9 cellular contexts compared by ENCODE assay signal in genomic region chr2:136065384-136065783, GRCh38. TPM values are rescaled to one million over a fixed set of nuclear protein-coding genes. Genes with fewer than 3 reads are reported as not detected.
DNase-seq lines count a peak whose midpoint lies in the region; ATAC-seq and TF ChIP-seq lines count a peak whose summit lies in the region.
"Had no signal": no experiment of that assay in that cellular context is flagged by ENCODE, and none has a peak within 500 bp of the region (broad histone marks: within the 10 kb centered on the region; RNA-seq: fewer than 3 reads in every experiment).

No MANE protein-coding gene starts in this region.

- H3K27me3 ChIP-seq in sigmoid colon: no peaks in the 10 kb centered on the region

- TF ChIP-seq POLR2A in sigmoid colon (IDR thresholded peaks at IDR 0.05): no peak

- WGBS in sigmoid colon, 2 donors: 25 to 30% methylated on average over 2 of the region's 2 CpGs

- H3K4me1 ChIP-seq in sigmoid colon: no peaks in the 10 kb centered on the region

- H3K4me3 ChIP-seq in GM08714 (ENCODE audit: low read length) (peak overlapping the region; percentile 26; the same call in 1 of the 2 replicates), fibroblast of the aortic adventitia (ENCODE audit: low read depth, low read length) (no peak overlapping the region), sigmoid colon (no peak overlapping the region)

- intact Hi-C loops in sigmoid colon (cut with DNase I) (no loop called here), sciatic nerve (cut with DNase I) (no loop called here)

- peak; percentile 2 for DNase-seq in fibroblast of the aortic adventitia (ENCODE audit: low read depth)
- DNase-seq in sigmoid colon: no peak
- DNase-seq in activated effector memory CD4-positive, alpha-beta T cell treated with anti-CD3 and anti-CD28 coated beads, Interleukin-2, amount 50 U/mL, for 16 hours: no peak
- no peak for DNase-seq in MV-4-11 (lab: John Stamatoyannopoulos, UW)
- DNase-seq in sciatic nerve (ENCODE audit: low spot score): no peak
- DNase-seq: NCI-H774 had no signal

- no peaks in the 10 kb centered on the region for H3K9me3 ChIP-seq in sigmoid colon

- TF ChIP-seq EP300 in sigmoid colon (IDR thresholded peaks at IDR 0.05): no peak

- TF ChIP-seq CTCF in fibroblast of the aortic adventitia (IDR thresholded peaks at IDR 0.05; ENCODE audit: insufficient read depth, low read length) (no peak), sigmoid colon (IDR thresholded peaks at IDR 0.05) (no peak)

- no peak overlapping the region for H3K27ac ChIP-seq in sigmoid colon

- peak; percentile 35 for ATAC-seq in GM19463 (IDR thresholded peaks at IDR 0.05; ENCODE audit: unreplicated experiment)
- peak; percentile 22 for ATAC-seq in HG03342 (IDR thresholded peaks at IDR 0.05; ENCODE audit: unreplicated experiment)
- no peak for ATAC-seq in sciatic nerve

- no peaks in the 10 kb centered on the region for H3K36me3 ChIP-seq in sigmoid colon

RNA-seq across cellular contexts. Expression of gene CXCR4, which starts 52.6 kb away (rescaled TPM):
- total RNA-seq in fibroblast of the aortic adventitia (ENCODE audit: low replicate concordance) (0.27 and 1.2 TPM in 2 replicates), sigmoid colon (10 to 100 TPM in 1 of 4 donors, 1 to 10 TPM in 3; 5.0 to 13.6 (median 6.3) TPM), sciatic nerve (39.8 TPM)
- polyA plus RNA-seq in sigmoid colon: 100 to 1,000 TPM in 1 of 3 donors, 1 to 10 TPM in 2; 5.8 to 255 (median 6.6) TPM
